2 cellular contexts compared by ENCODE assay signal in genomic region chr17:30838187-30838807, GRCh38.
TF ChIP-seq lines count a peak whose summit lies in the region.

No MANE protein-coding gene starts in this region.

TF ChIP-seq in liver, 16 proteins besides CTCF, POLR2A, EP300 and RAD21:
- TF ChIP-seq HNF4A (conservative IDR thresholded peaks at IDR 0.05) = peak; percentile 70 to 76
- peak; percentile 14 for TF ChIP-seq HNF4G (IDR thresholded peaks at IDR 0.05)
- peak; percentile 55 to 57 for TF ChIP-seq RXRA (IDR thresholded peaks at IDR 0.05)
- TF ChIP-seq NR2F2 (IDR thresholded peaks at IDR 0.05) = no peak
- TF ChIP-seq SP1 (IDR thresholded peaks at IDR 0.05) = peak; percentile 71
- TF ChIP-seq YY1 (IDR thresholded peaks at IDR 0.05) = no peak

TF ChIP-seq in HepG2, 621 proteins besides CTCF, POLR2A, EP300 and RAD21:
- TF ChIP-seq IRF2 (CRISPR knock-in tag; IDR thresholded peaks at IDR 0.05) (no peak), CREB3 (CRISPR knock-in tag; IDR thresholded peaks at IDR 0.05) (no peak), ZNF10 (CRISPR knock-in tag; IDR thresholded peaks at IDR 0.05; ENCODE audit: borderline replicate concordance, low read depth) (no peak), DMAP1 (CRISPR knock-in tag; IDR thresholded peaks at IDR 0.05) (no peak), ZMYM4 (CRISPR knock-in tag; IDR thresholded peaks at IDR 0.05) (no peak), LRRFIP1 (CRISPR knock-in tag; conservative IDR thresholded peaks at IDR 0.05) (no peak), ZNF513 (CRISPR knock-in tag; conservative IDR thresholded peaks at IDR 0.05) (no peak), DNMT1 (CRISPR knock-in tag; IDR thresholded peaks at IDR 0.05) (no peak), TP53 (CRISPR knock-in tag; conservative IDR thresholded peaks at IDR 0.05) (no peak)
